In genomic region chr1:77926561-77927357, GRCh38 we compare ENCODE assay signal across 10 cellular contexts. TPM values are rescaled to one million over a fixed set of nuclear protein-coding genes. Genes with fewer than 3 reads are reported as not detected.
DNase-seq lines count a peak whose midpoint lies in the region; ATAC-seq, FAIRE-seq and TF ChIP-seq lines count a peak whose summit lies in the region.
"Had no signal": no experiment of that assay in that cellular context is flagged by ENCODE, and none has a peak within 500 bp of the region (broad histone marks: within the 10 kb centered on the region; RNA-seq: fewer than 3 reads in every experiment).

No MANE protein-coding gene starts in this region.

- H3K27me3 Mint-ChIP-seq in naive B cell, result no peaks in the 10 kb centered on the region

- peak; percentile 11 for DNase-seq in GM12892 (ENCODE audit: insufficient read length)
- no peak for DNase-seq in H54 (ENCODE audit: insufficient read length, low spot score)
- DNase-seq in SIG-M5 treated with dmso at 0.1 percent for 504 hours (lab: John Stamatoyannopoulos, UW; ENCODE audit: unreplicated experiment), result peak; percentile 91
- DNase-seq in naive B cell, result peak; percentile 19
- no peak for DNase-seq in NCI-H226
- DNase-seq in NCI-H510A treated with DMSO at 0.1 percent for 48 hours (lab: John Stamatoyannopoulos, UW), result no peak
- DNase-seq in EL, result no peak
- DNase-seq: activated CD4-positive, CD25-positive, alpha-beta regulatory T cell treated with anti-CD3 and anti-CD28 coated beads, Interleukin-2, amount 50 U/mL, for 72 hours; NCI-H2171 had no signal

- no peak for TF ChIP-seq POLR2A in GM12892 (IDR thresholded peaks at IDR 0.05; ENCODE audit: low read depth, low read length)
- TF ChIP-seq POLR2A in H54 (IDR thresholded peaks at IDR 0.05; ENCODE audit: low read depth, low read length), result no peak

- H3K36me3 Mint-ChIP-seq in naive B cell, result no peaks in the 10 kb centered on the region

- H3K27ac Mint-ChIP-seq in naive B cell, result peak overlapping the region in 5 of 6 donors; percentile 1 to 46 (median 37)

- peak; percentile 90 for FAIRE-seq in GM12892 (lab: Jason Lieb, UNC)
- peak; percentile 43 for FAIRE-seq in H54 (lab: Jason Lieb, UNC)

- H3K9me3 Mint-ChIP-seq in naive B cell, result no peaks in the 10 kb centered on the region

- peak overlapping the region; percentile 73 to 93 (median 86) for H3K4me3 Mint-ChIP-seq in naive B cell

- ATAC-seq in naive B cell (ENCODE audit: low read depth in 2 of 2) (peak; percentile 20 to 25), HG02938 (IDR thresholded peaks at IDR 0.05; ENCODE audit: unreplicated experiment) (no peak)

- H3K4me1 Mint-ChIP-seq in naive B cell, result peaks cover 0 to 10% (median 7%) of the 10 kb centered on the region in 3 donors

RNA-seq across cellular contexts. Expression of gene NEXN, which starts 38.3 kb away (rescaled TPM):
- polyA plus RNA-seq in GM12892 (2012; ENCODE audit: missing spikeins), result 10.0 TPM
- polyA plus RNA-seq in naive B cell (ENCODE audit: low read depth in 6 of 6), result 1 to 10 TPM; 1.3 to 3.7 (median 2.2) TPM

RNA-seq across cellular contexts. Expression of gene FUBP1, which starts 52.1 kb away (rescaled TPM):
- 161 TPM for polyA plus RNA-seq in GM12892 (2012; ENCODE audit: missing spikeins)
- 10 to 100 TPM; 19.8 to 58.4 (median 45.8) TPM for polyA plus RNA-seq in naive B cell (ENCODE audit: low read depth in 6 of 6)

Comparison
In these comparisons a context has a peak if more than half of its experiments do, and no peak if none do; other contexts are left out.
1. DNase-seq: peak in GM12892 (single experiment), SIG-M5 treated with dmso at 0.1 percent for 504 hours (single experiment) and naive B cell (single experiment); none in H54 (single experiment), NCI-H226 (single experiment), NCI-H510A treated with DMSO at 0.1 percent for 48 hours (single experiment) and EL (single experiment).